In genomic region chr13:77318741-77319140, GRCh38 we compare ENCODE assay signal across 29 cellular contexts. TPM values are rescaled to one million over a fixed set of nuclear protein-coding genes. Genes with fewer than 3 reads are reported as not detected.
DNase-seq lines count a peak whose midpoint lies in the region; ATAC-seq, FAIRE-seq and TF ChIP-seq lines count a peak whose summit lies in the region.
"Had no signal": no experiment of that assay in that cellular context is flagged by ENCODE, and none has a peak within 500 bp of the region (broad histone marks: within the 10 kb centered on the region; RNA-seq: fewer than 3 reads in every experiment).

No MANE protein-coding gene starts in this region.

- CTCF ChIA-PET in CD4-positive, alpha-beta T cell (lab: Charles Lee), result interaction anchor here (0.8 kb wide), 1 partner anchor 12 kb away, joined by 4 read pairs; no protein-coding TSS in a partner anchor
- CTCF ChIA-PET in activated B cell treated with CpG ODN at 0.5 μM for 24 hours (lab: Charles Lee) (interaction anchor here (0.7 to 1.0 kb wide), 2 partner anchors 99 to 159 kb away, joined by 3 to 5 read pairs; no protein-coding TSS in a partner anchor), Caco-2 (lab: Charles Lee) (no interaction called here)
- CTCF ChIA-PET in naive thymus-derived CD4-positive, alpha-beta T cell (lab: Charles Lee), result no interaction called here

- peaks cover 0 to 9% (median 0%) of the 10 kb centered on the region in 3 experiments for H3K36me3 ChIP-seq in naive thymus-derived CD4-positive, alpha-beta T cell (ENCODE audit: control insufficient read depth in 2 of 3, insufficient read depth in 3 of 3, low read length in 3 of 3)
- no peaks in the 10 kb centered on the region for H3K36me3 ChIP-seq in uterus
- H3K36me3 ChIP-seq in Caco-2 (ENCODE audit: control insufficient read depth, insufficient read depth, low read length), result no peaks in the 10 kb centered on the region
- H3K36me3 ChIP-seq: cardiac muscle cell, colonic mucosa, pancreas had no signal

- H3K4me3 ChIP-seq in naive thymus-derived CD4-positive, alpha-beta T cell (ENCODE audit: low read length), result no peak overlapping the region
- H3K4me3 ChIP-seq in uterus (no peak overlapping the region), Caco-2 (ENCODE audit: low read depth, low read length) (no peak overlapping the region)
- H3K4me3 ChIP-seq: ascending aorta, cardiac muscle cell, colonic mucosa, pancreas, SK-N-MC, smooth muscle cell had no signal

- H3K4me3 Mint-ChIP-seq in CD4-positive, alpha-beta T cell, result peak overlapping the region; percentile 42
- H3K4me3 Mint-ChIP-seq in activated B cell treated with CpG ODN at 0.5 μM for 24 hours (no peak overlapping the region), Caco-2 (ENCODE audit: unreplicated experiment) (no peak overlapping the region)
- peak overlapping the region in 7 of 10 donors; percentile 21 to 88 (median 46) for H3K4me3 Mint-ChIP-seq in naive thymus-derived CD4-positive, alpha-beta T cell
- no peak overlapping the region for H3K4me3 Mint-ChIP-seq in activated T-helper 2 cell treated with anti-CD3 and anti-CD28 coated beads, Interferon-gamma antibody, Interleukin-2, Interleukin-4, amounts not matched to agents 10 μg/mL and 5 μg/mL and 100 μg/mL, durations not matched to agents 14 hours and 24 hours and 36 hours (ENCODE audit: low read depth)
- H3K4me3 Mint-ChIP-seq: activated naive CD4-positive, alpha-beta T cell treated with anti-CD3 and anti-CD28 coated beads, Interleukin-2, amount 50 U/mL, for 24 hours; activated T-helper 1 cell treated with anti-CD3 and anti-CD28 coated beads, Interleukin-12 subunit alpha, Interleukin-12 subunit beta, Interleukin-2, Interleukin-4 antibody, amounts not matched to agents 30 ng/mL and 10 ng/mL and 1 ng/mL, durations not matched to agents 14 hours and 24 hours and 36 hours; nephron; T-helper 1 cell treated with Interleukin-12 subunit alpha and Interleukin-12 subunit beta and Interleukin-4 antibody, amounts not matched to agents 30 μg/mL and 1 μg/mL, for 36 hours had no signal

- no peaks in the 10 kb centered on the region for H3K27me3 Mint-ChIP-seq in CD4-positive, alpha-beta T cell
- H3K27me3 Mint-ChIP-seq in activated B cell treated with CpG ODN at 0.5 μM for 24 hours (no peaks in the 10 kb centered on the region), Caco-2 (ENCODE audit: insufficient read depth, unreplicated experiment) (no peaks in the 10 kb centered on the region)
- H3K27me3 Mint-ChIP-seq in naive thymus-derived CD4-positive, alpha-beta T cell, result no peaks in the 10 kb centered on the region
- no peaks in the 10 kb centered on the region for H3K27me3 Mint-ChIP-seq in activated T-helper 2 cell treated with anti-CD3 and anti-CD28 coated beads, Interferon-gamma antibody, Interleukin-2, Interleukin-4, amounts not matched to agents 10 μg/mL and 5 μg/mL and 100 μg/mL, durations not matched to agents 14 hours and 24 hours and 36 hours (ENCODE audit: low read depth)
- H3K27me3 Mint-ChIP-seq: activated naive CD4-positive, alpha-beta T cell treated with anti-CD3 and anti-CD28 coated beads, Interleukin-2, amount 50 U/mL, for 24 hours had no signal

- no peak overlapping the region for H3K27ac ChIP-seq in CD4-positive, alpha-beta T cell (ENCODE audit: low read depth, low read length)
- no peak overlapping the region for H3K27ac ChIP-seq in naive thymus-derived CD4-positive, alpha-beta T cell (ENCODE audit: low read depth, low read length)
- H3K27ac ChIP-seq in uterus, result no peak overlapping the region
- H3K27ac ChIP-seq: ascending aorta, cardiac muscle cell, colonic mucosa, KMS-11, pancreas, SK-N-MC had no signal

- no peaks in the 10 kb centered on the region for H3K9me3 Mint-ChIP-seq in CD4-positive, alpha-beta T cell
- H3K9me3 Mint-ChIP-seq in activated B cell treated with CpG ODN at 0.5 μM for 24 hours, result no peaks in the 10 kb centered on the region
- no peaks in the 10 kb centered on the region for H3K9me3 Mint-ChIP-seq in naive thymus-derived CD4-positive, alpha-beta T cell
- H3K9me3 Mint-ChIP-seq in activated T-helper 2 cell treated with anti-CD3 and anti-CD28 coated beads, Interferon-gamma antibody, Interleukin-2, Interleukin-4, amounts not matched to agents 10 μg/mL and 5 μg/mL and 100 μg/mL, durations not matched to agents 14 hours and 24 hours and 36 hours, result no peaks in the 10 kb centered on the region
- no peaks in the 10 kb centered on the region for H3K9me3 Mint-ChIP-seq in Caco-2 (ENCODE audit: unreplicated experiment)
- H3K9me3 Mint-ChIP-seq: activated naive CD4-positive, alpha-beta T cell treated with anti-CD3 and anti-CD28 coated beads, Interleukin-2, amount 50 U/mL, for 24 hours; activated T-helper 1 cell treated with anti-CD3 and anti-CD28 coated beads, Interleukin-12 subunit alpha, Interleukin-12 subunit beta, Interleukin-2, Interleukin-4 antibody, amounts not matched to agents 30 ng/mL and 10 ng/mL and 1 ng/mL, durations not matched to agents 14 hours and 24 hours and 36 hours; nephron; T-helper 1 cell treated with Interleukin-12 subunit alpha and Interleukin-12 subunit beta and Interleukin-4 antibody, amounts not matched to agents 30 μg/mL and 1 μg/mL, for 36 hours had no signal

- BruUV-seq in Caco-2 (replicated peaks; lab: Mats Ljungman, UMichigan), result no TSS peak

- TF ChIP-seq POLR2A in GM12892 (IDR thresholded peaks at IDR 0.05; ENCODE audit: low read depth, low read length) (no peak), uterus (IDR thresholded peaks at IDR 0.05) (no peak)

- H3K36me3 Mint-ChIP-seq in CD4-positive, alpha-beta T cell (ENCODE audit: low read depth), result peaks cover 4% of the 10 kb centered on the region
- H3K36me3 Mint-ChIP-seq in activated B cell treated with CpG ODN at 0.5 μM for 24 hours (ENCODE audit: low read depth) (peaks cover 25% of the 10 kb centered on the region), Caco-2 (ENCODE audit: insufficient read depth, unreplicated experiment) (no peaks in the 10 kb centered on the region)
- peaks cover 0 to 12% (median 0%) of the 10 kb centered on the region in 5 donors for H3K36me3 Mint-ChIP-seq in naive thymus-derived CD4-positive, alpha-beta T cell
- peaks cover 12% of the 10 kb centered on the region for H3K36me3 Mint-ChIP-seq in activated T-helper 2 cell treated with anti-CD3 and anti-CD28 coated beads, Interferon-gamma antibody, Interleukin-2, Interleukin-4, amounts not matched to agents 10 μg/mL and 5 μg/mL and 100 μg/mL, durations not matched to agents 14 hours and 24 hours and 36 hours (ENCODE audit: low read depth)

- no peaks in the 10 kb centered on the region for H3K27me3 ChIP-seq in CD4-positive, alpha-beta T cell (ENCODE audit: control insufficient read depth, insufficient read depth, low read length)
- no peaks in the 10 kb centered on the region for H3K27me3 ChIP-seq in naive thymus-derived CD4-positive, alpha-beta T cell (ENCODE audit: control insufficient read depth in 2 of 2, insufficient read depth in 2 of 2, low read length in 2 of 2)
- H3K27me3 ChIP-seq in uterus (no peaks in the 10 kb centered on the region), Caco-2 (replicated peaks; ENCODE audit: control insufficient read depth, insufficient read depth, low read length) (no peaks in the 10 kb centered on the region)
- H3K27me3 ChIP-seq: ascending aorta, cardiac muscle cell, colonic mucosa, pancreas had no signal

- H3K4me1 Mint-ChIP-seq in CD4-positive, alpha-beta T cell (ENCODE audit: low read depth), result peaks cover 92% of the 10 kb centered on the region
- H3K4me1 Mint-ChIP-seq in activated B cell treated with CpG ODN at 0.5 μM for 24 hours, result peaks cover 92% of the 10 kb centered on the region
- peaks cover 75 to 100% (median 92%) of the 10 kb centered on the region in 7 donors for H3K4me1 Mint-ChIP-seq in naive thymus-derived CD4-positive, alpha-beta T cell
- peaks cover 65% of the 10 kb centered on the region for H3K4me1 Mint-ChIP-seq in activated T-helper 2 cell treated with anti-CD3 and anti-CD28 coated beads, Interferon-gamma antibody, Interleukin-2, Interleukin-4, amounts not matched to agents 10 μg/mL and 5 μg/mL and 100 μg/mL, durations not matched to agents 14 hours and 24 hours and 36 hours (ENCODE audit: low read depth)
- peaks cover 3% of the 10 kb centered on the region for H3K4me1 Mint-ChIP-seq in Caco-2 (ENCODE audit: low read depth, unreplicated experiment)

- ATAC-seq in CD4-positive, alpha-beta T cell (ENCODE audit: poor library complexity), result peak; percentile 30
- ATAC-seq in activated B cell treated with CpG ODN at 0.5 μM for 24 hours (ENCODE audit: low read depth), result no peak
- ATAC-seq in naive thymus-derived CD4-positive, alpha-beta T cell, result no peak
- ATAC-seq: left ventricle myocardium superior had no signal

- peaks cover 35 to 49% of the 10 kb centered on the region in 2 donors for H3K4me1 ChIP-seq in naive thymus-derived CD4-positive, alpha-beta T cell (ENCODE audit: control insufficient read depth in 2 of 2, insufficient read depth in 2 of 2, low read length in 2 of 2)
- H3K4me1 ChIP-seq in uterus, result peaks cover 0 to under 1% of the 10 kb centered on the region in 2 donors
- H3K4me1 ChIP-seq in Caco-2, result no peaks in the 10 kb centered on the region
- H3K4me1 ChIP-seq: colonic mucosa had no signal

- H3K9me3 ChIP-seq in CD4-positive, alpha-beta T cell (ENCODE audit: control insufficient read depth, low read length), result no peaks in the 10 kb centered on the region
- no peaks in the 10 kb centered on the region for H3K9me3 ChIP-seq in naive thymus-derived CD4-positive, alpha-beta T cell (ENCODE audit: control insufficient read depth in 2 of 3, low read length in 3 of 3)
- no peaks in the 10 kb centered on the region for H3K9me3 ChIP-seq in uterus
- no peaks in the 10 kb centered on the region for H3K9me3 ChIP-seq in Caco-2
- H3K9me3 ChIP-seq: ascending aorta, colonic mucosa, pancreas had no signal

- DNase-seq in CD4-positive, alpha-beta T cell, result no peak
- DNase-seq in GM12892 (ENCODE audit: insufficient read length), result no peak
- DNase-seq in activated B cell treated with CpG ODN at 0.5 μM for 24 hours, result no peak
- no peak for DNase-seq in naive thymus-derived CD4-positive, alpha-beta T cell
- no peak for DNase-seq in activated T-helper 2 cell treated with anti-CD3 and anti-CD28 coated beads, Interferon-gamma antibody, Interleukin-2, Interleukin-4, amounts not matched to agents 10 μg/mL and 5 μg/mL and 100 μg/mL, durations not matched to agents 14 hours and 24 hours and 36 hours (ENCODE audit: low spot score)
- DNase-seq in uterus, result no peak
- no peak for DNase-seq in Caco-2
- DNase-seq: activated CD4-positive, alpha-beta T cell treated with anti-CD3 and anti-CD28 coated beads for 48 hours; colonic mucosa; DMS153; effector memory CD4-positive, alpha-beta T cell; erythroblast; H7; left ventricle myocardium superior; NCI-H146; NCI-H2107; OCI-M1; pancreas; retina had no signal

- H3K27ac Mint-ChIP-seq in CD4-positive, alpha-beta T cell, result peak overlapping the region; percentile 71
- H3K27ac Mint-ChIP-seq in activated B cell treated with CpG ODN at 0.5 μM for 24 hours (peak overlapping the region; percentile 12), Caco-2 (ENCODE audit: unreplicated experiment) (no peak overlapping the region)
- H3K27ac Mint-ChIP-seq in naive thymus-derived CD4-positive, alpha-beta T cell, result peak overlapping the region in 6 of 9 donors; percentile 47 to 76 (median 65)
- H3K27ac Mint-ChIP-seq in activated T-helper 2 cell treated with anti-CD3 and anti-CD28 coated beads, Interferon-gamma antibody, Interleukin-2, Interleukin-4, amounts not matched to agents 10 μg/mL and 5 μg/mL and 100 μg/mL, durations not matched to agents 14 hours and 24 hours and 36 hours, result no peak overlapping the region
- H3K27ac Mint-ChIP-seq: activated T-helper 1 cell treated with anti-CD3 and anti-CD28 coated beads, Interleukin-12 subunit alpha, Interleukin-12 subunit beta, Interleukin-2, Interleukin-4 antibody, amounts not matched to agents 30 ng/mL and 10 ng/mL and 1 ng/mL, durations not matched to agents 14 hours and 24 hours and 36 hours; nephron; T-helper 1 cell treated with Interleukin-12 subunit alpha and Interleukin-12 subunit beta and Interleukin-4 antibody, amounts not matched to agents 30 μg/mL and 1 μg/mL, for 36 hours had no signal

- intact Hi-C loops in CD4-positive, alpha-beta T cell (cut with DNase I, micrococcal nuclease), result loop anchor here in 1 of 2 experiments (5.0 kb wide), 1 partner anchor 36 kb away; no protein-coding TSS in a partner anchor
- intact Hi-C loops in activated B cell treated with CpG ODN at 0.5 μM for 24 hours (cut with micrococcal nuclease) (no loop called here), uterus (cut with DNase I; ENCODE audit: low total_unique reads) (no loop called here), Caco-2 (cut with micrococcal nuclease; ENCODE audit: unreplicated experiment) (no loop called here)
- intact Hi-C loops in naive thymus-derived CD4-positive, alpha-beta T cell (cut with micrococcal nuclease), result no loop called here
- intact Hi-C loops in activated T-helper 2 cell treated with anti-CD3 and anti-CD28 coated beads, Interferon-gamma antibody, Interleukin-2, Interleukin-4, amounts not matched to agents 10 μg/mL and 5 μg/mL and 100 μg/mL, durations not matched to agents 14 hours and 24 hours and 36 hours (cut with micrococcal nuclease), result no loop called here

- POLR2A ChIA-PET in CD4-positive, alpha-beta T cell (lab: Charles Lee), result no interaction called here
- POLR2A ChIA-PET in activated B cell treated with CpG ODN at 0.5 μM for 24 hours (lab: Charles Lee), result interaction anchor here (1.3 kb wide), 1 partner anchor 11 kb away, joined by 7 read pairs; no protein-coding TSS in a partner anchor
- POLR2A ChIA-PET in naive thymus-derived CD4-positive, alpha-beta T cell (lab: Charles Lee), result interaction anchor here (3.5 kb wide), 1 partner anchor 11 kb away, joined by 16 read pairs; no protein-coding TSS in a partner anchor
- POLR2A ChIA-PET in Caco-2 (lab: Charles Lee), result no interaction called here

- FAIRE-seq in GM12892 (lab: Jason Lieb, UNC), result peak; percentile 42
- FAIRE-seq: keratinocyte, pancreas had no signal

- no peak for TF ChIP-seq CTCF in CD4-positive, alpha-beta T cell (IDR thresholded peaks at IDR 0.05)
- TF ChIP-seq CTCF in activated B cell treated with CpG ODN at 0.5 μM for 24 hours (IDR thresholded peaks at IDR 0.05) (no peak), uterus (IDR thresholded peaks at IDR 0.05) (no peak), Caco-2 (IDR thresholded peaks at IDR 0.05; ENCODE audit: insufficient read depth in 1 of 2, low read depth in 1 of 2, low read length in 1 of 2, severe bottlenecking in 1 of 2, unreplicated experiment in 1 of 2) (no peak)

RNA-seq across cellular contexts. Expression of gene MYCBP2, which starts 8.2 kb away (rescaled TPM):
- total RNA-seq in CD4-positive, alpha-beta T cell, result 100 to 1,000 TPM; 116 to 119 TPM
- polyA plus RNA-seq in GM12892 (2012; ENCODE audit: missing spikeins), result 57.9 TPM
- total RNA-seq in activated B cell treated with CpG ODN at 0.5 μM for 24 hours (310 and 314 TPM in 2 replicates), uterus (100 to 1,000 TPM in 3 of 4 donors, 10 to 100 TPM in 1; 69.7 to 133 (median 116) TPM), Caco-2 (2022) (40.4 and 41.3 TPM in 2 replicates)
- total RNA-seq in naive thymus-derived CD4-positive, alpha-beta T cell, result 100 to 1,000 TPM; 135 to 216 (median 176) TPM
- polyA plus RNA-seq in naive thymus-derived CD4-positive, alpha-beta T cell, result 10 to 100 TPM; 38.8 to 57.3 TPM
- total RNA-seq in activated T-helper 2 cell treated with anti-CD3 and anti-CD28 coated beads, Interferon-gamma antibody, Interleukin-2, Interleukin-4, amounts not matched to agents 10 μg/mL and 5 μg/mL and 100 μg/mL, durations not matched to agents 14 hours and 24 hours and 36 hours, result 74.3 and 93.8 TPM in 2 replicates

Comparison
In these comparisons a context has a peak if more than half of its experiments do, and no peak if none do; other contexts are left out.
1. H3K27ac Mint-ChIP-seq: peak in CD4-positive, alpha-beta T cell (single experiment), activated B cell treated with CpG ODN at 0.5 μM for 24 hours (single experiment) and naive thymus-derived CD4-positive, alpha-beta T cell (6 of 9); none in activated T-helper 2 cell treated with anti-CD3 and anti-CD28 coated beads, Interferon-gamma antibody, Interleukin-2, Interleukin-4, amounts not matched to agents 10 μg/mL and 5 μg/mL and 100 μg/mL, durations not matched to agents 14 hours and 24 hours and 36 hours (single experiment) and Caco-2 (single experiment).
2. H3K4me3 Mint-ChIP-seq: peak in CD4-positive, alpha-beta T cell (single experiment) and naive thymus-derived CD4-positive, alpha-beta T cell (7 of 10); none in activated B cell treated with CpG ODN at 0.5 μM for 24 hours (single experiment), activated T-helper 2 cell treated with anti-CD3 and anti-CD28 coated beads, Interferon-gamma antibody, Interleukin-2, Interleukin-4, amounts not matched to agents 10 μg/mL and 5 μg/mL and 100 μg/mL, durations not matched to agents 14 hours and 24 hours and 36 hours (single experiment) and Caco-2 (single experiment).
3. CTCF ChIA-PET loops: an anchor here in CD4-positive, alpha-beta T cell (0.8 kb wide) and activated B cell treated with CpG ODN at 0.5 μM for 24 hours (0.7 to 1.0 kb wide); none called in naive thymus-derived CD4-positive, alpha-beta T cell and Caco-2.
4. POLR2A ChIA-PET loops: an anchor here in activated B cell treated with CpG ODN at 0.5 μM for 24 hours (1.3 kb wide) and naive thymus-derived CD4-positive, alpha-beta T cell (3.5 kb wide); none called in CD4-positive, alpha-beta T cell and Caco-2.